ENCODE assay signal across 12 cellular contexts in genomic region chr16:65201446-65202010, GRCh38.
"Had no signal": no experiment of that assay in that cellular context is flagged by ENCODE, and none has a peak within 500 bp of the region (broad histone marks: within the 10 kb centered on the region; RNA-seq: fewer than 3 reads in every experiment).

No MANE protein-coding gene starts in this region.

- H3K36me3 ChIP-seq: heart left ventricle, ovary, tibial artery had no signal

- H3K4me1 ChIP-seq: heart left ventricle had no signal

- H3K9me3 ChIP-seq: heart left ventricle, ovary, tibial artery had no signal

- DNase-seq: activated CD4-positive, alpha-beta T cell treated with anti-CD3 and anti-CD28 coated beads for 1 hour; activated CD4-positive, alpha-beta T cell treated with anti-CD3 and anti-CD28 coated beads, Interleukin-2, amount 50 U/mL, for 48 hours; activated gamma-delta T cell treated with Interleukin-2 at 50 U/mL for 16 hours; activated naive CD8-positive, alpha-beta T cell treated with anti-CD3 and anti-CD28 coated beads for 36 hours; activated T-cell treated with anti-CD3 and anti-CD28 coated beads, Interleukin-2, amount 50 U/mL, for 72 hours; anterior cingulate cortex; dorsolateral prefrontal cortex; heart left ventricle; left colon; ovary; tibial artery had no signal

- H3K4me3 ChIP-seq: dorsolateral prefrontal cortex, ovary, skin epidermis, tibial artery had no signal

- H3K27ac ChIP-seq: dorsolateral prefrontal cortex, heart left ventricle, ovary, tibial artery had no signal

- H3K27me3 ChIP-seq: heart left ventricle, ovary, tibial artery had no signal
